8 cellular contexts compared by ENCODE assay signal in the genomic region with DNA sequence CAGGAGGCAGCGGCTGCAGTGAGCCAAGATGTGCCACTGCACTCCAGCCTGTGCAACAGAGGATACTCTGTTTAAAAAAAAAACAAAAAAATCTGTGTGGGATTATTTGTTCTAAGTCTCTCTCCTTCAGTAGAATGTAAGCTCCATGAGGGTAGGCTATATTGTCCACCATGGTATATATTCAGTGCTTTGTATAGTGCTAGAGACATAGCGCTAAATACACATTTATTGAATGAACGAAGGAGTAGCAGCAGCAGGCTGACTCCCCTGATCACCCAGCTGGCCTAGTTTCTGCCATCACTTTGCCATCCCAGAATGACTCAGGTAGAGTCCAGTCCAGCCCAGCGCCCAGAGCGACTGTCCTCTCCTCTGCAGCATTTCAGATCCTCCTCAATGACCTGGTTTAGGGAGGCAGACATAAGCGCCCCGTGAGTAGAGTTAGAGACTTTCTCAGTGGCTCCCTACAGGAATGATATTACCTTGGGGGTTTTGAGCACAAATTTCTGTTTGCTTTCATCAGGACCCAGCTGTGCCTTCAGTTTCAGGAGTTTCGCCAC. TPM values are rescaled to one million over a fixed set of nuclear protein-coding genes. Genes with fewer than 3 reads are reported as not detected.
A peak's percentile ranks its signal among the peaks of the same experiment; 100 is the strongest.
DNase-seq lines count a peak whose midpoint lies in the region; ATAC-seq and TF ChIP-seq lines count a peak whose summit lies in the region.

No MANE protein-coding gene starts in this region.

- DNase-seq in cardiac muscle cell (ENCODE audit: low read depth in 1 of 2, low spot score in 1 of 2) (no peak), left ventricle myocardium superior (no peak), immature natural killer cell (no peak), substantia nigra (lab: John Stamatoyannopoulos, UW) (no peak), DMS153 treated with DMSO at 0.1 percent for 48 hours (lab: John Stamatoyannopoulos, UW; ENCODE audit: unreplicated experiment) (no peak), NCI-H69 (lab: John Stamatoyannopoulos, UW) (no peak), EL (no peak)
- no peak for DNase-seq in activated CD4-positive, alpha-beta memory T cell treated with anti-CD3 and anti-CD28 coated beads for 36 hours

- H3K4me3 Mint-ChIP-seq in activated CD4-positive, alpha-beta memory T cell treated with anti-CD3 and anti-CD28 coated beads for 36 hours, result peak overlapping the region; percentile 100
- peak overlapping the region; percentile 91 to 100 (median 99) for H3K4me3 Mint-ChIP-seq in immature natural killer cell

- no peaks in the 10 kb centered on the region for H3K9me3 Mint-ChIP-seq in activated CD4-positive, alpha-beta memory T cell treated with anti-CD3 and anti-CD28 coated beads for 36 hours
- H3K9me3 Mint-ChIP-seq in immature natural killer cell, result no peaks in the 10 kb centered on the region

- no peaks in the 10 kb centered on the region for H3K27me3 Mint-ChIP-seq in activated CD4-positive, alpha-beta memory T cell treated with anti-CD3 and anti-CD28 coated beads for 36 hours
- H3K27me3 Mint-ChIP-seq in immature natural killer cell (ENCODE audit: low read depth in 3 of 3), result peaks cover 1 to 2% (median 2%) of the 10 kb centered on the region in 3 donors

- peaks cover 37% of the 10 kb centered on the region for H3K4me1 Mint-ChIP-seq in activated CD4-positive, alpha-beta memory T cell treated with anti-CD3 and anti-CD28 coated beads for 36 hours (ENCODE audit: low read depth)
- H3K4me1 Mint-ChIP-seq in immature natural killer cell, result peaks cover 41 to 60% of the 10 kb centered on the region in 2 donors

- peak overlapping the region; percentile 63 for H3K4me3 ChIP-seq in cardiac muscle cell

- peaks cover 28% of the 10 kb centered on the region for H3K36me3 Mint-ChIP-seq in activated CD4-positive, alpha-beta memory T cell treated with anti-CD3 and anti-CD28 coated beads for 36 hours
- H3K36me3 Mint-ChIP-seq in immature natural killer cell, result peaks cover 4 to 12% (median 6%) of the 10 kb centered on the region in 3 donors

- H3K4me1 ChIP-seq in cardiac muscle cell (ENCODE audit: low read depth), result peaks cover 9% of the 10 kb centered on the region

- no peaks in the 10 kb centered on the region for H3K9me3 ChIP-seq in cardiac muscle cell (ENCODE audit: low read depth)

- H3K27me3 ChIP-seq in cardiac muscle cell, result no peaks in the 10 kb centered on the region

- TF ChIP-seq CTCF in cardiac muscle cell (IDR thresholded peaks at IDR 0.05; ENCODE audit: low read depth, low read length), result no peak

- peak overlapping the region; percentile 75 for H3K27ac ChIP-seq in cardiac muscle cell
- peak overlapping the region; percentile 89 for H3K27ac ChIP-seq in substantia nigra (ENCODE audit: low read depth, low read length, poor library complexity, severe bottlenecking)

- peaks cover 17% of the 10 kb centered on the region for H3K36me3 ChIP-seq in cardiac muscle cell

- intact Hi-C loops in left ventricle myocardium superior (cut with micrococcal nuclease), result no loop called here
- intact Hi-C loops in activated CD4-positive, alpha-beta memory T cell treated with anti-CD3 and anti-CD28 coated beads for 36 hours (cut with micrococcal nuclease), result no loop called here

- POLR2A ChIA-PET in activated CD4-positive, alpha-beta memory T cell treated with anti-CD3 and anti-CD28 coated beads for 36 hours (lab: Charles Lee), result interaction anchor here (0.8 to 2.8 kb wide), 13 partner anchors 11 to 289 kb away, joined by 3 to 23 read pairs (median 6); a partner anchor contains a TSS

- ATAC-seq in left ventricle myocardium superior, result no peak

- peak overlapping the region; percentile 99 for H3K27ac Mint-ChIP-seq in activated CD4-positive, alpha-beta memory T cell treated with anti-CD3 and anti-CD28 coated beads for 36 hours
- H3K27ac Mint-ChIP-seq in immature natural killer cell, result peak overlapping the region; percentile 88 to 100 (median 98)

- CTCF ChIA-PET in activated CD4-positive, alpha-beta memory T cell treated with anti-CD3 and anti-CD28 coated beads for 36 hours (lab: Charles Lee), result interaction anchor here (1.0 to 2.1 kb wide), 4 partner anchors 10 to 288 kb away, joined by 3 to 11 read pairs (median 5); a partner anchor contains a TSS

RNA-seq across cellular contexts. Expression of a gene that starts 0.7 kb away (rescaled TPM):
- total RNA-seq in cardiac muscle cell (43.0 and 50.1 TPM in 2 replicates), left ventricle myocardium superior (36.7 TPM)
- polyA plus RNA-seq in cardiac muscle cell (72.9 and 94.1 TPM in 2 replicates), immature natural killer cell (10 to 100 TPM; 52.0 to 90.7 (median 79.5) TPM)
- 10 to 100 TPM; 91.1 to 91.7 TPM for total RNA-seq in activated CD4-positive, alpha-beta memory T cell treated with anti-CD3 and anti-CD28 coated beads for 36 hours

RNA-seq across cellular contexts. Expression of a gene that starts 0.8 kb away (rescaled TPM):
- total RNA-seq in cardiac muscle cell, result 27.8 and 30.9 TPM in 2 replicates
- polyA plus RNA-seq in cardiac muscle cell, result 33.6 and 39.9 TPM in 2 replicates
- 27.9 TPM for total RNA-seq in left ventricle myocardium superior
- total RNA-seq in activated CD4-positive, alpha-beta memory T cell treated with anti-CD3 and anti-CD28 coated beads for 36 hours, result 10 to 100 TPM; 26.9 to 28.9 TPM
- polyA plus RNA-seq in immature natural killer cell, result 10 to 100 TPM; 13.2 to 37.7 (median 27.0) TPM

RNA-seq across cellular contexts. Expression of a gene that starts 9.8 kb away (rescaled TPM):
- total RNA-seq in cardiac muscle cell (30.2 and 47.0 TPM in 2 replicates), left ventricle myocardium superior (31.4 TPM)
- polyA plus RNA-seq in cardiac muscle cell (42.1 and 49.0 TPM in 2 replicates), immature natural killer cell (10 to 100 TPM; 76.7 to 83.7 (median 78.3) TPM)
- total RNA-seq in activated CD4-positive, alpha-beta memory T cell treated with anti-CD3 and anti-CD28 coated beads for 36 hours, result 10 to 100 TPM; 51.4 to 53.4 TPM

RNA-seq across cellular contexts. Expression of a gene that starts 17.1 kb away (rescaled TPM):
- total RNA-seq in cardiac muscle cell (1.0 and 2.1 TPM in 2 replicates), left ventricle myocardium superior (0.67 TPM)
- polyA plus RNA-seq in cardiac muscle cell (0.86 and 0.94 TPM in 2 replicates), immature natural killer cell (not detected)
- total RNA-seq in activated CD4-positive, alpha-beta memory T cell treated with anti-CD3 and anti-CD28 coated beads for 36 hours, result 1 to 10 TPM; 2.3 to 2.5 TPM

RNA-seq across cellular contexts. Expression of a gene that starts 25.8 kb away (rescaled TPM):
- total RNA-seq in cardiac muscle cell, result 17.2 and 23.8 TPM in 2 replicates
- 17.7 and 21.1 TPM in 2 replicates for polyA plus RNA-seq in cardiac muscle cell
- 12.1 TPM for total RNA-seq in left ventricle myocardium superior
- 10 to 100 TPM; 30.4 to 32.1 TPM for total RNA-seq in activated CD4-positive, alpha-beta memory T cell treated with anti-CD3 and anti-CD28 coated beads for 36 hours
- polyA plus RNA-seq in immature natural killer cell, result 10 to 100 TPM; 11.0 to 20.2 (median 13.6) TPM
